ENCODE assay signal across 2 cellular contexts in the genomic region with DNA sequence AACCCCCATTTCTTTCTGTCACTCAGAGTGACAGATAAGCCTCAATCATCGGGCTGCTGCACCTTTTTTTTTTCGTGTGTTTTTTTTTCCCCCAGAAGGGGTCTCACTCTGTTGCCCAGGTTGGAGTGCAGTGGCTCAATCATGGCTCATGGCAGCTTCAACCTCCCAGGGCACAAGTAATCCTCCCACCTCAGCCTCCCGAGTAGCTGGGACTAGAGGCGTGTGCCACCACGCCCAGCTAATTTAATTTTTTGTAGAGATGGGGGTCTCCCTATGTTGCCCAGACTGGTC.
TF ChIP-seq lines count a peak whose summit lies in the region.

No MANE protein-coding gene starts in this region.

TF ChIP-seq in HEK293, 187 proteins besides CTCF, POLR2A, EP300 and RAD21:
- TF ChIP-seq ZNF121 (tag by site-specific recombination; IDR thresholded peaks at IDR 0.05) (peak; percentile 87), ZNF776 (tag by site-specific recombination; IDR thresholded peaks at IDR 0.05; ENCODE audit: borderline replicate concordance) (no peak)

TF ChIP-seq in HepG2, 621 proteins besides CTCF, POLR2A, EP300 and RAD21:
- TF ChIP-seq, protein P1, sequence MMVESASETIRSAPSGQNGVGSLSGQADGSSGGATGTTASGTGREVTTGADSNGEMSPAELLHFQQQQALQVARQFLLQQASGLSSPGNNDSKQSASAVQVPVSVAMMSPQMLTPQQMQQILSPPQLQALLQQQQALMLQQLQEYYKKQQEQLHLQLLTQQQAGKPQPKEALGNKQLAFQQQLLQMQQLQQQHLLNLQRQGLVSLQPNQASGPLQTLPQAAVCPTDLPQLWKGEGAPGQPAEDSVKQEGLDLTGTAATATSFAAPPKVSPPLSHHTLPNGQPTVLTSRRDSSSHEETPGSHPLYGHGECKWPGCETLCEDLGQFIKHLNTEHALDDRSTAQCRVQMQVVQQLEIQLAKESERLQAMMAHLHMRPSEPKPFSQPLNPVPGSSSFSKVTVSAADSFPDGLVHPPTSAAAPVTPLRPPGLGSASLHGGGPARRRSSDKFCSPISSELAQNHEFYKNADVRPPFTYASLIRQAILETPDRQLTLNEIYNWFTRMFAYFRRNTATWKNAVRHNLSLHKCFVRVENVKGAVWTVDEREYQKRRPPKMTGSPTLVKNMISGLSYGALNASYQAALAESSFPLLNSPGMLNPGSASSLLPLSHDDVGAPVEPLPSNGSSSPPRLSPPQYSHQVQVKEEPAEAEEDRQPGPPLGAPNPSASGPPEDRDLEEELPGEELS (CRISPR knock-in tag; IDR thresholded peaks at IDR 0.05), result no peak
- TF ChIP-seq ZNF121 (CRISPR knock-in tag; IDR thresholded peaks at IDR 0.05) (peak; percentile 71; the same call in 1 of the 2 replicates), KAT2B (IDR thresholded peaks at IDR 0.05; ENCODE audit: borderline replicate concordance, low read depth, low read length) (no peak)
